Comparison of ENCODE assay signal across 22 cellular contexts in genomic region chr21:42058631-42059111, GRCh38. TPM values are rescaled to one million over a fixed set of nuclear protein-coding genes. Genes with fewer than 3 reads are reported as not detected.
DNase-seq lines count a peak whose midpoint lies in the region; ATAC-seq, FAIRE-seq and TF ChIP-seq lines count a peak whose summit lies in the region.
"Had no signal": no experiment of that assay in that cellular context is flagged by ENCODE, and none has a peak within 500 bp of the region (broad histone marks: within the 10 kb centered on the region; RNA-seq: fewer than 3 reads in every experiment).

No MANE protein-coding gene starts in this region.

- peak overlapping the region; percentile 79 to 99 (median 82) for H3K27ac Mint-ChIP-seq in CD4-positive, CD25-positive, alpha-beta regulatory T cell
- H3K27ac Mint-ChIP-seq: activated CD4-positive, alpha-beta T cell treated with anti-CD3 and anti-CD28 coated beads for 36 hours; activated naive CD8-positive, alpha-beta T cell had no signal

- H3K4me3 ChIP-seq in CD4-positive, CD25-positive, alpha-beta regulatory T cell (ENCODE audit: low read depth, low read length): no peak overlapping the region
- no peak overlapping the region for H3K4me3 ChIP-seq in kidney (ENCODE audit: low read length in 2 of 2)

- H3K9me3 Mint-ChIP-seq in CD4-positive, CD25-positive, alpha-beta regulatory T cell: no peaks in the 10 kb centered on the region
- H3K9me3 Mint-ChIP-seq: activated T-cell treated with anti-CD3 and anti-CD28 coated beads, Interleukin-2, amount 50 U/mL, for 4 hours; CD4-positive, alpha-beta memory T cell; central memory CD8-positive, alpha-beta T cell; stimulated activated naive B cell treated with anti-CD40 and anti-IgM and Interleukin-4, amounts not matched to agents 10 μg/mL and 1 μg/mL and 100 μg/mL, for 72 hours had no signal

- H3K36me3 Mint-ChIP-seq in CD4-positive, CD25-positive, alpha-beta regulatory T cell: peaks cover 3% of the 10 kb centered on the region
- H3K36me3 Mint-ChIP-seq: activated naive CD8-positive, alpha-beta T cell; stimulated activated naive B cell treated with anti-CD40 and anti-IgM and Interleukin-4, amounts not matched to agents 10 μg/mL and 1 μg/mL and 100 μg/mL, for 72 hours had no signal

- peaks cover 31% of the 10 kb centered on the region for H3K4me1 ChIP-seq in CD4-positive, CD25-positive, alpha-beta regulatory T cell (ENCODE audit: control insufficient read depth, insufficient read depth, low read length, poor library complexity, severe bottlenecking)
- H3K4me1 ChIP-seq in kidney (ENCODE audit: control insufficient read depth in 1 of 2, insufficient read depth in 1 of 2, low read depth in 1 of 2, low read length in 2 of 2): peaks cover 0 to 9% of the 10 kb centered on the region in 2 donors

- peak overlapping the region in 1 of 4 donors; percentile 38 for H3K4me3 Mint-ChIP-seq in CD4-positive, CD25-positive, alpha-beta regulatory T cell
- H3K4me3 Mint-ChIP-seq: activated CD4-positive, alpha-beta T cell treated with anti-CD3 and anti-CD28 coated beads for 36 hours; activated naive CD8-positive, alpha-beta T cell; activated T-cell treated with anti-CD3 and anti-CD28 coated beads, Interleukin-2, amount 50 U/mL, for 4 hours; central memory CD8-positive, alpha-beta T cell; stimulated activated naive B cell treated with anti-CD40 and anti-IgM and Interleukin-4, amounts not matched to agents 10 μg/mL and 1 μg/mL and 100 μg/mL, for 72 hours had no signal

- FAIRE-seq in kidney (lab: Jason Lieb, UNC): no peak
- FAIRE-seq: keratinocyte had no signal

- H3K27me3 ChIP-seq in CD4-positive, CD25-positive, alpha-beta regulatory T cell (ENCODE audit: control insufficient read depth, insufficient read depth, low read length): no peaks in the 10 kb centered on the region

- H3K4me1 Mint-ChIP-seq in CD4-positive, CD25-positive, alpha-beta regulatory T cell: peaks cover 5 to 59% (median 15%) of the 10 kb centered on the region in 4 donors

- DNase-seq in CD4-positive, CD25-positive, alpha-beta regulatory T cell: no peak
- peak; percentile 88 for DNase-seq in NCI-H1092 treated with DMSO at 0.1 percent for 48 hours (lab: John Stamatoyannopoulos, UW)
- peak; percentile 52 for DNase-seq in kidney
- DNase-seq in posterior vena cava (ENCODE audit: low spot score): peak; percentile 47
- no peak for DNase-seq in RKO (ENCODE audit: low spot score)
- DNase-seq in activated T-cell treated with anti-CD3 and anti-CD28 coated beads for 4 hours: no peak
- DNase-seq in NCI-H82 (lab: John Stamatoyannopoulos, UW): no peak
- DNase-seq: activated CD4-positive, alpha-beta T cell treated with anti-CD3 and anti-CD28 coated beads for 36 hours; activated CD8-positive, alpha-beta memory T cell treated with anti-CD3 and anti-CD28 coated beads for 24 hours; activated T-cell treated with anti-CD3 and anti-CD28 coated beads, Interleukin-2, amount 50 U/mL, for 4 hours; CD4-positive, alpha-beta memory T cell; DMS153; glutamatergic neuron; NCI-H446 treated with DMSO at 0.1 percent for 48 hours; occipital lobe; stimulated activated CD4-positive, alpha-beta T cell treated with anti-CD3 and anti-CD28 coated beads, Interleukin-4, amount 100 ng/mL, for 1 hour; stimulated activated naive B cell treated with anti-CD40 and anti-IgM and Interleukin-4, amounts not matched to agents 10 μg/mL and 1 μg/mL and 100 μg/mL, for 72 hours had no signal

- no peak for ATAC-seq in CD4-positive, CD25-positive, alpha-beta regulatory T cell (ENCODE audit: low read depth in 2 of 2)
- ATAC-seq: activated CD4-positive, alpha-beta T cell treated with anti-CD3 and anti-CD28 coated beads for 36 hours; activated T-cell treated with anti-CD3 and anti-CD28 coated beads, Interleukin-2, amount 50 U/mL, for 4 hours; stimulated activated naive B cell treated with anti-CD40 and anti-IgM and Interleukin-4, amounts not matched to agents 10 μg/mL and 1 μg/mL and 100 μg/mL, for 72 hours had no signal

- no peak overlapping the region for H3K9ac ChIP-seq in kidney (ENCODE audit: low read length in 2 of 2)

- H3K36me3 ChIP-seq in CD4-positive, CD25-positive, alpha-beta regulatory T cell (ENCODE audit: control insufficient read depth, insufficient read depth, low read length): no peaks in the 10 kb centered on the region
- no peaks in the 10 kb centered on the region for H3K36me3 ChIP-seq in kidney (ENCODE audit: control insufficient read depth in 1 of 2, insufficient read depth in 2 of 2, low read length in 2 of 2)

- no peaks in the 10 kb centered on the region for H3K9me3 ChIP-seq in CD4-positive, CD25-positive, alpha-beta regulatory T cell (ENCODE audit: control insufficient read depth in 2 of 2, low read length in 2 of 2)
- no peaks in the 10 kb centered on the region for H3K9me3 ChIP-seq in kidney (ENCODE audit: control insufficient read depth in 1 of 2, low read length in 2 of 2)

- peaks cover 5% of the 10 kb centered on the region for H3K27me3 Mint-ChIP-seq in CD4-positive, CD25-positive, alpha-beta regulatory T cell
- H3K27me3 Mint-ChIP-seq: activated CD4-positive, alpha-beta T cell treated with anti-CD3 and anti-CD28 coated beads for 36 hours; activated naive CD8-positive, alpha-beta T cell; CD4-positive, alpha-beta memory T cell; central memory CD8-positive, alpha-beta T cell; stimulated activated naive B cell treated with anti-CD40 and anti-IgM and Interleukin-4, amounts not matched to agents 10 μg/mL and 1 μg/mL and 100 μg/mL, for 72 hours had no signal

- H3K27ac ChIP-seq in CD4-positive, CD25-positive, alpha-beta regulatory T cell (ENCODE audit: insufficient read depth, low read length, poor library complexity, severe bottlenecking): no peak overlapping the region
- H3K27ac ChIP-seq in kidney (ENCODE audit: low read depth in 2 of 2, low read length in 2 of 2): no peak overlapping the region
- H3K27ac ChIP-seq: HL-60 had no signal

- intact Hi-C loops in kidney (cut with DNase I): no loop called here
- intact Hi-C loops in posterior vena cava (cut with DNase I): no loop called here

- no peak for TF ChIP-seq CTCF in kidney (IDR thresholded peaks at IDR 0.05; ENCODE audit: borderline replicate concordance, extremely low read depth, insufficient read depth)

RNA-seq across cellular contexts. Expression of gene UMODL1, which starts 12.4 kb away (rescaled TPM):
- 0.35 TPM for total RNA-seq in CD4-positive, CD25-positive, alpha-beta regulatory T cell
- polyA plus RNA-seq in CD4-positive, CD25-positive, alpha-beta regulatory T cell: under 1 TPM in 3 of 4 donors, not detected in 1; 0.05 to 0.10 (median 0.05) TPM
- not detected for total RNA-seq in kidney
- polyA plus RNA-seq in kidney (ENCODE audit: insufficient read depth, low read depth, low replicate concordance): 0.39 TPM
- not detected for total RNA-seq in posterior vena cava
- total RNA-seq: activated CD4-positive, alpha-beta T cell treated with anti-CD3 and anti-CD28 coated beads for 36 hours; activated T-cell treated with anti-CD3 and anti-CD28 coated beads, Interleukin-2, amount 50 U/mL, for 4 hours; G401; occipital lobe had no signal

RNA-seq across cellular contexts. Expression of gene ZBTB21, which starts 48.5 kb away (rescaled TPM):
- total RNA-seq in CD4-positive, CD25-positive, alpha-beta regulatory T cell: 107 TPM
- polyA plus RNA-seq in CD4-positive, CD25-positive, alpha-beta regulatory T cell: 1 to 10 TPM; 2.4 to 8.0 (median 5.2) TPM
- total RNA-seq in kidney: 16.0 TPM
- polyA plus RNA-seq in kidney (ENCODE audit: insufficient read depth, low read depth, low replicate concordance): 2.3 TPM
- total RNA-seq in posterior vena cava: 10 to 100 TPM; 12.6 to 25.6 TPM

Comparison
In these comparisons a context has a peak if more than half of its experiments do, and no peak if none do; other contexts are left out.
1. DNase-seq: peak in NCI-H1092 treated with DMSO at 0.1 percent for 48 hours (single experiment), kidney (single experiment) and posterior vena cava (single experiment); none in CD4-positive, CD25-positive, alpha-beta regulatory T cell (0 of 3), RKO (single experiment), activated T-cell treated with anti-CD3 and anti-CD28 coated beads for 4 hours (single experiment) and NCI-H82 (single experiment).